8 cellular contexts compared by ENCODE assay signal in the genomic region with DNA sequence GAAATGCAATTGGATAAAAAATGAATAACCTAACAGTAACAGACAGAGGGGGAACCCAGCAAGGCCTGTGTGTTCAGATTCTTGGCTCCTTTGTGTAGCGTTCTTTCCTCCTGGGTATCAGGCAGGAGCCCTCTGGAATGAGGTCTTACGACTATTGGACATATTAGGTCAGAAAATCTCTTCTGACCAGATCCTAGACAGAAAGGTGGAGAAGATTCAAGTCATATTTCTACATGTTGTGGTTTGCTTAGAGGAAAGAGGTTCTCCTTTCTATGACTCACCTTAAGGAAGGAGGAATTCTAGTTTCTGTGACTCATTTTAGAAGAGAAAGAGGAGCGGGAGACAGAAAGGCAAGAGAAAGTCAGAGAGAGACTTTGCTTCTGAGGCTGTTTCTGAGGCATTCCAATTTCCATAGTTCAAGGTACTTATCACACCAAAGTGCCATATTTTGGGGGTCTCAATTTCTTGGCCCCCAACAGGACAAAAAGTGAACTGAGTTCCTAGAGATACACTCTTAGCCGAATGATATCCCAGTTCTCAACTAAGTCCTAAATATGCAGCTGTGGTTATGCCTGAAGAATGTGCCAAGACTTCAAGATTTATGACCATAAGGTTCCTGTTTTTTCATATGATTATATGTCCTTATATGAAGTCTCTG.
DNase-seq lines count a peak whose midpoint lies in the region; ATAC-seq and TF ChIP-seq lines count a peak whose summit lies in the region.

No MANE protein-coding gene starts in this region.

- no TSS peak for BruUV-seq in Calu3 (replicated peaks; lab: Mats Ljungman, UMichigan)

- H3K9me3 Mint-ChIP-seq in Calu3 (ENCODE audit: low read depth, unreplicated experiment) = no peaks in the 10 kb centered on the region

- H3K4me3 ChIP-seq in MG63 = no peak overlapping the region

- intact Hi-C loops in Calu3 (cut with micrococcal nuclease; ENCODE audit: unreplicated experiment) = loop anchor here (2.0 kb wide), 1 partner anchor 39 kb away; no protein-coding TSS in a partner anchor

- H3K36me3 ChIP-seq in MG63 = no peaks in the 10 kb centered on the region

- no peaks in the 10 kb centered on the region for H3K27me3 ChIP-seq in MG63

- peak overlapping the region; percentile 84 for H3K27ac Mint-ChIP-seq in Calu3 (ENCODE audit: unreplicated experiment)

- H3K4me1 Mint-ChIP-seq in Calu3 (ENCODE audit: low read depth, unreplicated experiment) = peaks cover 15% of the 10 kb centered on the region

- ATAC-seq in GM21825 (IDR thresholded peaks at IDR 0.05; ENCODE audit: unreplicated experiment) (peak; percentile 71), HG02623 (IDR thresholded peaks at IDR 0.05; ENCODE audit: unreplicated experiment) (no peak)

- CTCF ChIA-PET in Calu3 (lab: Charles Lee) = interaction anchor here (0.6 kb wide), 1 partner anchor 29 kb away, joined by 4 read pairs; no protein-coding TSS in a partner anchor

- no peak for TF ChIP-seq CTCF in Calu3 (IDR thresholded peaks at IDR 0.05; ENCODE audit: unreplicated experiment)

- DNase-seq in Calu3 (peak; percentile 31), LoVo (ENCODE audit: low spot score) (peak; percentile 36), fibroblast of peridontal ligament (ENCODE audit: extremely low read depth) (peak; percentile 69), MG63 (no peak), NCI-H1417 treated with DMSO at 0.1 percent for 48 hours (lab: John Stamatoyannopoulos, UW) (no peak)
- DNase-seq in activated CD4-positive, alpha-beta T cell treated with anti-CD3 and anti-CD28 coated beads, Interleukin-2, amount 50 U/mL, for 1 hour = no peak

- no peaks in the 10 kb centered on the region for H3K9me3 ChIP-seq in MG63

- H3K27me3 Mint-ChIP-seq in Calu3 (ENCODE audit: unreplicated experiment) = no peaks in the 10 kb centered on the region

- H3K36me3 Mint-ChIP-seq in Calu3 (ENCODE audit: insufficient read depth, unreplicated experiment) = peaks cover 4% of the 10 kb centered on the region

- peak overlapping the region; percentile 18 for H3K4me3 Mint-ChIP-seq in Calu3 (ENCODE audit: low read depth, unreplicated experiment)

Comparison
In these comparisons a context has a peak if more than half of its experiments do, and no peak if none do; other contexts are left out.
1. DNase-seq: peak in Calu3 (single experiment), LoVo (single experiment) and fibroblast of peridontal ligament (single experiment); none in MG63 (single experiment), activated CD4-positive, alpha-beta T cell treated with anti-CD3 and anti-CD28 coated beads, Interleukin-2, amount 50 U/mL, for 1 hour (single experiment) and NCI-H1417 treated with DMSO at 0.1 percent for 48 hours (single experiment).